Comparison of ENCODE assay signal across 21 cellular contexts in the genomic region with DNA sequence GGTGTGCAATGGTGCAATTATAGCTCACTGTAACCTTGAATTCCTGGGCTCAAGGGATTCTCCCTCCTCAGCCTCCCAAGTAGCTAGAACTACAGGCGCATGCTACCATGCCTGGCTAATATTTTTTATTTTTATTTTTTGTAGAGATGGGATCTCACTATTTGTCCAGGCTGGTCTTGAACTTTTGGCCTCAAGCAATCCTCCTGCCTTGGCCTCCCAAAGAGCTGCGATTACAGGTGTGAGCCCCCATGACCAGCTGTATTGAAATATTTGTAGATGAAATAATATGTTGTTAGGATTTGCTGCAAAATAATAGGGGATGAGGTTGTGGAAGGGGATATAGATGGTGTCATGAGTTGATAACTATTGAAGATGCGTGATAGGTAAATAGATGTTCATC.
"Had no signal": no experiment of that assay in that cellular context is flagged by ENCODE, and none has a peak within 500 bp of the region (broad histone marks: within the 10 kb centered on the region; RNA-seq: fewer than 3 reads in every experiment).

No MANE protein-coding gene starts in this region.

- H3K36me3 ChIP-seq: prostate gland had no signal

- H3K4me3 ChIP-seq: coronary artery, esophagus squamous epithelium, lower lobe of right lung, prostate gland, right atrium auricular region, sigmoid colon, testis, tibial artery had no signal

- H3K27me3 ChIP-seq: esophagus squamous epithelium, right atrium auricular region, sigmoid colon, testis, tibial artery had no signal

- FAIRE-seq: keratinocyte had no signal

- H3K9me3 ChIP-seq: esophagus squamous epithelium, lower lobe of right lung, prostate gland, right atrium auricular region, sigmoid colon, testis, tibial artery had no signal

- ATAC-seq: left ventricle myocardium superior; lower lobe of right lung; stimulated activated memory B cell treated with anti-CD40 and anti-IgM and Interleukin-4, amounts not matched to agents 10 μg/mL and 1 μg/mL and 100 μg/mL, for 72 hours; stimulated activated naive CD8-positive, alpha-beta T cell treated with anti-CD3 and anti-CD28 coated beads, Interleukin-15, Interleukin-2, amounts not matched to agents 100 U/mL and 50 U/mL, for 24 hours had no signal

- H3K4me3 Mint-ChIP-seq: nephron progenitor cell; stimulated activated memory B cell treated with anti-CD40 and anti-IgM and Interleukin-4, amounts not matched to agents 10 μg/mL and 1 μg/mL and 100 μg/mL, for 72 hours; type B pancreatic cell had no signal

- H3K9me3 Mint-ChIP-seq: nephron progenitor cell; stimulated activated memory B cell treated with anti-CD40 and anti-IgM and Interleukin-4, amounts not matched to agents 10 μg/mL and 1 μg/mL and 100 μg/mL, for 72 hours; type B pancreatic cell had no signal

- H3K27me3 Mint-ChIP-seq: stimulated activated memory B cell treated with anti-CD40 and anti-IgM and Interleukin-4, amounts not matched to agents 10 μg/mL and 1 μg/mL and 100 μg/mL, for 72 hours; type B pancreatic cell had no signal

- H3K27ac Mint-ChIP-seq: nephron progenitor cell; stimulated activated memory B cell treated with anti-CD40 and anti-IgM and Interleukin-4, amounts not matched to agents 10 μg/mL and 1 μg/mL and 100 μg/mL, for 72 hours; type B pancreatic cell had no signal

- H3K27ac ChIP-seq: coronary artery, esophagus squamous epithelium, lower lobe of right lung, prostate gland, right atrium auricular region, sigmoid colon, testis, tibial artery had no signal

- DNase-seq: dermis blood vessel endothelial cell; effector memory CD4-positive, alpha-beta T cell; erythroblast; esophagus squamous epithelium; foreskin melanocyte; left ventricle myocardium superior; lower lobe of right lung; nephron progenitor cell; nucleus accumbens; sigmoid colon; stimulated activated CD4-positive, alpha-beta T cell treated with anti-CD3 and anti-CD28 coated beads, Interleukin-4, amount 100 ng/mL, for 4 hours; stimulated activated naive CD8-positive, alpha-beta T cell treated with anti-CD3 and anti-CD28 coated beads, Interleukin-15, Interleukin-2, amounts not matched to agents 100 U/mL and 50 U/mL, for 24 hours; substantia nigra; testis; tibial artery had no signal
